Comparison of ENCODE assay signal across 31 cellular contexts in genomic region chr1:37429038-37429437, GRCh38. TPM values are rescaled to one million over a fixed set of nuclear protein-coding genes. Genes with fewer than 3 reads are reported as not detected.
"Had no signal": no experiment of that assay in that cellular context is flagged by ENCODE, and none has a peak within 500 bp of the region (broad histone marks: within the 10 kb centered on the region; RNA-seq: fewer than 3 reads in every experiment).

No MANE protein-coding gene starts in this region.

- H3K4me3 Mint-ChIP-seq: immature natural killer cell; mesothelial cell of epicardium; naive B cell; natural killer cell treated with Interleukin-12 subunit alpha and Interleukin-12 subunit beta and Interleukin-15 and Interleukin-18, amount 100 ng/mL, for 72 hours; stimulated activated naive B cell treated with anti-CD40 and anti-IgM and Interleukin-4, amounts not matched to agents 10 μg/mL and 1 μg/mL and 100 μg/mL, for 72 hours had no signal

- H3K36me3 Mint-ChIP-seq: immature natural killer cell; mesothelial cell of epicardium; naive B cell; natural killer cell treated with Interleukin-12 subunit alpha and Interleukin-12 subunit beta and Interleukin-15 and Interleukin-18, amount 100 ng/mL, for 72 hours; stimulated activated naive B cell treated with anti-CD40 and anti-IgM and Interleukin-4, amounts not matched to agents 10 μg/mL and 1 μg/mL and 100 μg/mL, for 72 hours had no signal

- ATAC-seq: left colon; left lung; right cardiac atrium; sciatic nerve; stimulated activated naive B cell treated with anti-CD40 and anti-IgM and Interleukin-4, amounts not matched to agents 10 μg/mL and 1 μg/mL and 100 μg/mL, for 72 hours; stimulated activated naive CD8-positive, alpha-beta T cell treated with anti-CD3 and anti-CD28 coated beads, Interleukin-15, Interleukin-2, amounts not matched to agents 100 U/mL and 50 U/mL, for 24 hours had no signal

- H3K27me3 ChIP-seq: ovary, testis, thyroid gland, upper lobe of left lung, vagina had no signal

- H3K4me1 ChIP-seq: left lung, prostate gland, stomach, testis, thyroid gland, transverse colon, upper lobe of left lung, vagina had no signal

- FAIRE-seq: islet of Langerhans, kidney had no signal

- H3K9me3 Mint-ChIP-seq: immature natural killer cell; mesothelial cell of epicardium; naive B cell; natural killer cell treated with Interleukin-12 subunit alpha and Interleukin-12 subunit beta and Interleukin-15 and Interleukin-18, amount 100 ng/mL, for 72 hours; stimulated activated naive B cell treated with anti-CD40 and anti-IgM and Interleukin-4, amounts not matched to agents 10 μg/mL and 1 μg/mL and 100 μg/mL, for 72 hours had no signal

- H3K4me1 Mint-ChIP-seq: immature natural killer cell; mesothelial cell of epicardium; naive B cell; stimulated activated naive B cell treated with anti-CD40 and anti-IgM and Interleukin-4, amounts not matched to agents 10 μg/mL and 1 μg/mL and 100 μg/mL, for 72 hours had no signal

- H3K27ac Mint-ChIP-seq: immature natural killer cell; mesothelial cell of epicardium; naive B cell; natural killer cell treated with Interleukin-12 subunit alpha and Interleukin-12 subunit beta and Interleukin-15 and Interleukin-18, amount 100 ng/mL, for 72 hours; stimulated activated naive B cell treated with anti-CD40 and anti-IgM and Interleukin-4, amounts not matched to agents 10 μg/mL and 1 μg/mL and 100 μg/mL, for 72 hours had no signal

- H3K27ac ChIP-seq: left lung, neutrophil, ovary, prostate gland, stomach, testis, thyroid gland, transverse colon, upper lobe of left lung, vagina had no signal

- DNase-seq: hippocampal formation; immature natural killer cell; kidney; left colon; left lung; mesendoderm; naive B cell; ovary; retina; right cardiac atrium; stimulated activated CD4-positive, alpha-beta T cell treated with anti-CD3 and anti-CD28 coated beads, Interleukin-12 subunit alpha, Interleukin-12 subunit beta, amount 100 ng/mL, for 4 hours; stimulated activated CD4-positive, alpha-beta T cell treated with anti-CD3 and anti-CD28 coated beads, Interleukin-15, amount 100 ng/mL, for 24 hours; stimulated activated CD4-positive, alpha-beta T cell treated with anti-CD3 and anti-CD28 coated beads, Interleukin-2, amount 100 ng/mL, for 24 hours; stimulated activated CD4-positive, alpha-beta T cell treated with anti-CD3 and anti-CD28 coated beads, Interleukin-4, amount 100 ng/mL, for 1 hour; stimulated activated naive B cell treated with anti-CD40 and anti-IgM and Interleukin-4, amounts not matched to agents 10 μg/mL and 1 μg/mL and 100 μg/mL, for 72 hours; stimulated activated naive CD8-positive, alpha-beta T cell treated with anti-CD3 and anti-CD28 coated beads, Interleukin-15, Interleukin-2, amounts not matched to agents 100 U/mL and 50 U/mL, for 24 hours; stomach; testis; thyroid gland; transverse colon; upper lobe of left lung had no signal

- H3K36me3 ChIP-seq: left lung, neutrophil, ovary, prostate gland, stomach, thyroid gland, transverse colon, upper lobe of left lung, vagina had no signal

- H3K4me3 ChIP-seq: left lung, lung, ovary, prostate gland, skin epidermis, stomach, testis, thyroid gland, transverse colon, upper lobe of left lung, vagina had no signal

- H3K9me3 ChIP-seq: left lung, neutrophil, ovary, prostate gland, stomach, testis, thyroid gland, transverse colon, upper lobe of left lung, vagina had no signal

RNA-seq across cellular contexts. Expression of gene ZC3H12A, which starts 45.3 kb away (rescaled TPM):
- polyA plus RNA-seq: neural cell had no signal
